ENCODE assay signal across 8 cellular contexts in genomic region chr18:80246656-80247402, GRCh38. TPM values are rescaled to one million over a fixed set of nuclear protein-coding genes. Genes with fewer than 3 reads are reported as not detected.
DNase-seq lines count a peak whose midpoint lies in the region; ATAC-seq and TF ChIP-seq lines count a peak whose summit lies in the region.

No MANE protein-coding gene starts in this region.

- H3K36me3 Mint-ChIP-seq in activated T-helper 17 cell treated with anti-CD3 and anti-CD28 coated beads, Interleukin-2, amount 50 U/mL, for 72 hours (ENCODE audit: low read depth) = no peaks in the 10 kb centered on the region

- H3K4me3 Mint-ChIP-seq in activated T-helper 17 cell treated with anti-CD3 and anti-CD28 coated beads, Interleukin-2, amount 50 U/mL, for 72 hours = no peak overlapping the region

- H3K27me3 Mint-ChIP-seq in activated T-helper 17 cell treated with anti-CD3 and anti-CD28 coated beads, Interleukin-2, amount 50 U/mL, for 72 hours = peaks cover 24% of the 10 kb centered on the region

- H3K4me1 Mint-ChIP-seq in activated T-helper 17 cell treated with anti-CD3 and anti-CD28 coated beads, Interleukin-2, amount 50 U/mL, for 72 hours = no peaks in the 10 kb centered on the region

- no peaks in the 10 kb centered on the region for H3K9me3 ChIP-seq in right atrium auricular region

- intact Hi-C loops in sciatic nerve (cut with DNase I) = no loop called here

- peaks cover 0 to 13% of the 10 kb centered on the region in 2 donors for H3K4me1 ChIP-seq in right atrium auricular region

- H3K9me3 Mint-ChIP-seq in activated T-helper 17 cell treated with anti-CD3 and anti-CD28 coated beads, Interleukin-2, amount 50 U/mL, for 72 hours = no peaks in the 10 kb centered on the region

- CTCF ChIA-PET in BJ (lab: Yijun Ruan, JAX) = interaction anchor here (0.5 to 1.2 kb wide), 4 partner anchors 87 to 294 kb away, joined by 3 to 5 read pairs (median 4); no protein-coding TSS in a partner anchor

- TF ChIP-seq CTCF in BJ (IDR thresholded peaks at IDR 0.05; ENCODE audit: insufficient read depth, low read depth, low read length) = no peak
- TF ChIP-seq CTCF in right atrium auricular region (IDR thresholded peaks at IDR 0.05) = no peak

- DNase-seq in BJ (ENCODE audit: low read depth) (no peak), right atrium auricular region (ENCODE audit: low spot score) (peak; percentile 57), sciatic nerve (ENCODE audit: low spot score) (peak; percentile 68), DMS153 treated with DMSO at 0.1 percent for 48 hours (lab: John Stamatoyannopoulos, UW; ENCODE audit: unreplicated experiment) (no peak)

- no peak overlapping the region for H3K27ac Mint-ChIP-seq in activated T-helper 17 cell treated with anti-CD3 and anti-CD28 coated beads, Interleukin-2, amount 50 U/mL, for 72 hours

- H3K4me3 ChIP-seq in BJ (ENCODE audit: low read depth, low read length) (peak overlapping the region; percentile 67), right atrium auricular region (peak overlapping the region; percentile 70 to 85)

- POLR2A ChIA-PET in BJ (lab: Charles Lee) = no interaction called here

- H3K27ac ChIP-seq in right atrium auricular region = peak overlapping the region in 1 of 2 donors; percentile 6

- no peaks in the 10 kb centered on the region for H3K36me3 ChIP-seq in BJ (ENCODE audit: control insufficient read depth, insufficient read depth, low read length)
- H3K36me3 ChIP-seq in right atrium auricular region = no peaks in the 10 kb centered on the region

- H3K27me3 ChIP-seq in BJ (ENCODE audit: control insufficient read depth, insufficient read depth, low read length) (0 out of 2 replicates have a peak, but pooled peaks cover 4% of the 10 kb centered on the region), right atrium auricular region (no peaks in the 10 kb centered on the region)

- ATAC-seq in GM19035 (IDR thresholded peaks at IDR 0.05; ENCODE audit: unreplicated experiment) (peak; percentile 39), HG03354 (IDR thresholded peaks at IDR 0.05; ENCODE audit: poor library complexity, severe bottlenecking, unreplicated experiment) (peak; percentile 60), sciatic nerve (peak; percentile 5), HG03378 (IDR thresholded peaks at IDR 0.05; ENCODE audit: unreplicated experiment) (no peak)
- peak; percentile 34 for ATAC-seq in activated T-helper 17 cell treated with anti-CD3 and anti-CD28 coated beads, Interleukin-2, amount 50 U/mL, for 72 hours (replicated peaks)

RNA-seq across cellular contexts. Expression of gene PARD6G, which starts 0.5 kb away (rescaled TPM):
- 0.93 and 0.96 TPM in 2 replicates for polyA plus RNA-seq in BJ (2011; rRNA removed)
- polyA minus RNA-seq in BJ (2011; rRNA and poly(A)+ RNA removed) = 0.62 and 0.66 TPM in 2 replicates
- total RNA-seq in activated T-helper 17 cell treated with anti-CD3 and anti-CD28 coated beads, Interleukin-2, amount 50 U/mL, for 72 hours = 1 to 10 TPM in 1 of 2 donors, under 1 TPM in 1; 0.98 to 1.5 TPM
- total RNA-seq in right atrium auricular region = 1 to 10 TPM; 1.9 to 2.8 TPM
- 11.2 TPM for total RNA-seq in sciatic nerve

Comparison
In these comparisons a context has a peak if more than half of its experiments do, and no peak if none do; other contexts are left out.
1. DNase-seq: peak in right atrium auricular region (single experiment) and sciatic nerve (single experiment); none in BJ (single experiment) and DMS153 treated with DMSO at 0.1 percent for 48 hours (single experiment).